In the genomic region with DNA sequence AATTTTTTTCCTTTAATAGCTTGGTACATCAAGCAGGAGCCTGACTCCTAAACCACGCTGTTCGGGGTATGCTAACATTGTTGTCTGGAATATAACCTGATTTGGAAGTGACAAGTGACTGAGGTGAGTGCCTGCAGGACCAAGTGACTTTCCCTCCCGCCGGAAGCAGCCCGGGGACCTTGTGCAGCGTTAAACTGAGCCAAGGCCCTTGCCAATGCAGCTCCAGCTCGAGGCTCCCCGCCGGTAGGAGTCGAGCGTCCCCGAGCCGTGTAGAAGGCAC, we compare ENCODE assay signal across 8 cellular contexts. TPM values are rescaled to one million over a fixed set of nuclear protein-coding genes. Genes with fewer than 3 reads are reported as not detected.
A peak's percentile ranks its signal among the peaks of the same experiment; 100 is the strongest.
DNase-seq lines count a peak whose midpoint lies in the region; ATAC-seq and TF ChIP-seq lines count a peak whose summit lies in the region.

No MANE protein-coding gene starts in this region.

- WGBS in esophagus squamous epithelium, 2 donors: 92 to 100% methylated on average over 2 of the region's 13 CpGs

- peaks cover 20% of the 10 kb centered on the region for H3K4me1 Mint-ChIP-seq in progenitor cell of endocrine pancreas (ENCODE audit: low read depth)
- H3K4me1 Mint-ChIP-seq in naive thymus-derived CD8-positive, alpha-beta T cell: peaks cover 0 to 6% (median 1%) of the 10 kb centered on the region in 4 donors

- peaks cover 0 to 11% (median 0%) of the 10 kb centered on the region in 3 donors for H3K36me3 ChIP-seq in esophagus squamous epithelium

- no peaks in the 10 kb centered on the region for H3K9me3 ChIP-seq in esophagus squamous epithelium

- H3K27ac ChIP-seq in esophagus squamous epithelium: peak overlapping the region; percentile 38 to 81 (median 75)

- peak overlapping the region; percentile 74 for H3K4me3 Mint-ChIP-seq in progenitor cell of endocrine pancreas (ENCODE audit: low read depth)
- peak overlapping the region in 3 of 10 donors; percentile 8 to 37 (median 14) for H3K4me3 Mint-ChIP-seq in naive thymus-derived CD8-positive, alpha-beta T cell

- H3K4me3 ChIP-seq in esophagus squamous epithelium: peak overlapping the region; percentile 46 to 69 (median 66)

- H3K27me3 Mint-ChIP-seq in progenitor cell of endocrine pancreas: no peaks in the 10 kb centered on the region
- H3K27me3 Mint-ChIP-seq in naive thymus-derived CD8-positive, alpha-beta T cell: peaks cover 25 to 51% (median 45%) of the 10 kb centered on the region in 5 donors

- ATAC-seq in GM18909 (IDR thresholded peaks at IDR 0.05; ENCODE audit: poor library complexity, unreplicated experiment) (peak; percentile 16), HG03571 (IDR thresholded peaks at IDR 0.05; ENCODE audit: unreplicated experiment) (peak; percentile 20)
- ATAC-seq in naive thymus-derived CD8-positive, alpha-beta T cell: no peak

- no peaks in the 10 kb centered on the region for H3K9me3 Mint-ChIP-seq in progenitor cell of endocrine pancreas (ENCODE audit: low read depth)
- H3K9me3 Mint-ChIP-seq in naive thymus-derived CD8-positive, alpha-beta T cell: no peaks in the 10 kb centered on the region

- no peak for TF ChIP-seq POLR2A in esophagus squamous epithelium (IDR thresholded peaks at IDR 0.05)

- peaks cover 7% of the 10 kb centered on the region for H3K36me3 Mint-ChIP-seq in progenitor cell of endocrine pancreas (ENCODE audit: insufficient read depth)
- H3K36me3 Mint-ChIP-seq in naive thymus-derived CD8-positive, alpha-beta T cell: no peaks in the 10 kb centered on the region

- in situ Hi-C loops in GM13977 (cut with MboI; ENCODE audit: low pct_unique_long_range_greater_than_20kb, low sequenced_read_pairs, unreplicated experiment): no loop called here

- peaks cover 0 to 5% (median 0%) of the 10 kb centered on the region in 4 donors for H3K27me3 ChIP-seq in esophagus squamous epithelium

- peaks cover 4 to 40% (median 12%) of the 10 kb centered on the region in 3 donors for H3K4me1 ChIP-seq in esophagus squamous epithelium

- intact Hi-C loops in esophagus squamous epithelium (cut with DNase I): no loop called here

- TF ChIP-seq CTCF in esophagus squamous epithelium (IDR thresholded peaks at IDR 0.05) (no peak), progenitor cell of endocrine pancreas (IDR thresholded peaks at IDR 0.05; ENCODE audit: unreplicated experiment) (no peak), GM13977 (IDR thresholded peaks at IDR 0.05; ENCODE audit: extremely low read depth, insufficient read depth, missing control alignments) (no peak)

- POLR2A ChIA-PET in naive thymus-derived CD8-positive, alpha-beta T cell (lab: Charles Lee): no interaction called here

- H3K27ac Mint-ChIP-seq in progenitor cell of endocrine pancreas: peak overlapping the region; percentile 93
- H3K27ac Mint-ChIP-seq in naive thymus-derived CD8-positive, alpha-beta T cell: no peak overlapping the region

- DNase-seq in esophagus squamous epithelium (lab: John Stamatoyannopoulos, UW) (no peak), progenitor cell of endocrine pancreas (ENCODE audit: low spot score, unreplicated experiment) (no peak), GM13977 (ENCODE audit: low spot score) (no peak), amniotic stem cell (lab: John Stamatoyannopoulos, UW) (no peak), NCI-H524 treated with DMSO at 0.1 percent for 48 hours (lab: John Stamatoyannopoulos, UW) (no peak)
- no peak for DNase-seq in naive thymus-derived CD8-positive, alpha-beta T cell

RNA-seq across cellular contexts. Expression of gene MTARC1, which starts 0.7 kb away (rescaled TPM):
- total RNA-seq in esophagus squamous epithelium (10 to 100 TPM in 1 of 4 donors, 1 to 10 TPM in 3; 2.3 to 12.2 (median 4.9) TPM), progenitor cell of endocrine pancreas (37.1 and 40.5 TPM in 2 replicates)
- total RNA-seq in naive thymus-derived CD8-positive, alpha-beta T cell: not detected
- polyA plus RNA-seq in naive thymus-derived CD8-positive, alpha-beta T cell: under 1 TPM in 1 of 3 donors, not detected in 2; 0.59 TPM

RNA-seq across cellular contexts. Expression of gene MTARC2, which starts 37.9 kb away (rescaled TPM):
- total RNA-seq in esophagus squamous epithelium (1 to 10 TPM; 1.5 to 6.7 (median 6.1) TPM), progenitor cell of endocrine pancreas (14.3 and 18.3 TPM in 2 replicates)
- not detected for total RNA-seq in naive thymus-derived CD8-positive, alpha-beta T cell
- not detected for polyA plus RNA-seq in naive thymus-derived CD8-positive, alpha-beta T cell

Comparison
In these comparisons a context has a peak if more than half of its experiments do, and no peak if none do; other contexts are left out.
1. ATAC-seq: peak in GM18909 (single experiment) and HG03571 (single experiment); none in naive thymus-derived CD8-positive, alpha-beta T cell (0 of 2).